ENCODE assay signal across 9 cellular contexts in genomic region chr10:71747808-71748523, GRCh38. TPM values are rescaled to one million over a fixed set of nuclear protein-coding genes. Genes with fewer than 3 reads are reported as not detected.
DNase-seq lines count a peak whose midpoint lies in the region; ATAC-seq, FAIRE-seq and TF ChIP-seq lines count a peak whose summit lies in the region.
"Had no signal": no experiment of that assay in that cellular context is flagged by ENCODE, and none has a peak within 500 bp of the region (broad histone marks: within the 10 kb centered on the region; RNA-seq: fewer than 3 reads in every experiment).

No MANE protein-coding gene starts in this region.

- intact Hi-C loops in breast epithelium (cut with DNase I; ENCODE audit: low total_unique reads): no loop called here
- intact Hi-C loops in MCF 10A (cut with micrococcal nuclease): no loop called here
- intact Hi-C loops in vagina (cut with DNase I): no loop called here

- H3K9me3 Mint-ChIP-seq in MCF 10A (ENCODE audit: unreplicated experiment) (no peaks in the 10 kb centered on the region), memory B cell (peaks cover 2% of the 10 kb centered on the region)
- no peaks in the 10 kb centered on the region for H3K9me3 Mint-ChIP-seq in activated naive CD8-positive, alpha-beta T cell (ENCODE audit: low read depth)

- no peak for TF ChIP-seq POLR2A in breast epithelium (IDR thresholded peaks at IDR 0.05)
- TF ChIP-seq POLR2A in vagina (IDR thresholded peaks at IDR 0.05): no peak
- TF ChIP-seq POLR2A in H54 (IDR thresholded peaks at IDR 0.05; ENCODE audit: low read depth, low read length): no peak

- no peak overlapping the region for H3K27ac Mint-ChIP-seq in MCF 10A (ENCODE audit: low read depth, unreplicated experiment)
- H3K27ac Mint-ChIP-seq in activated naive CD8-positive, alpha-beta T cell: peak overlapping the region; percentile 98
- peak overlapping the region; percentile 91 for H3K27ac Mint-ChIP-seq in memory B cell

- FAIRE-seq in H54 (lab: Jason Lieb, UNC): no peak

- peak overlapping the region; percentile 75 for H3K27ac ChIP-seq in breast epithelium
- peak overlapping the region; percentile 75 for H3K27ac ChIP-seq in vagina
- H3K27ac ChIP-seq: C4-2B had no signal

- no peaks in the 10 kb centered on the region for H3K36me3 ChIP-seq in breast epithelium
- peaks cover 0 to 26% of the 10 kb centered on the region in 2 donors for H3K36me3 ChIP-seq in vagina

- peak; percentile 36 for ATAC-seq in memory B cell (ENCODE audit: low read depth)

- H3K4me3 ChIP-seq in breast epithelium: no peak overlapping the region
- no peak overlapping the region for H3K4me3 ChIP-seq in vagina

- peaks cover 5 to 14% of the 10 kb centered on the region in 2 donors for H3K4me1 ChIP-seq in breast epithelium
- peaks cover 62% of the 10 kb centered on the region for H3K4me1 ChIP-seq in vagina

- H3K4me3 Mint-ChIP-seq in MCF 10A (ENCODE audit: unreplicated experiment) (no peak overlapping the region), memory B cell (peak overlapping the region; percentile 64)
- H3K4me3 Mint-ChIP-seq in activated naive CD8-positive, alpha-beta T cell: peak overlapping the region; percentile 79

- CTCF ChIA-PET in MCF 10A (lab: Yijun Ruan, JAX): no interaction called here

- H3K27me3 Mint-ChIP-seq in MCF 10A (ENCODE audit: insufficient read depth, unreplicated experiment): no peaks in the 10 kb centered on the region
- no peaks in the 10 kb centered on the region for H3K27me3 Mint-ChIP-seq in activated naive CD8-positive, alpha-beta T cell
- no peaks in the 10 kb centered on the region for H3K27me3 Mint-ChIP-seq in memory B cell

- TF ChIP-seq CTCF in breast epithelium (IDR thresholded peaks at IDR 0.05) (no peak), MCF 10A (IDR thresholded peaks at IDR 0.05; ENCODE audit: unreplicated experiment) (no peak), vagina (IDR thresholded peaks at IDR 0.05) (no peak)

- H3K9me3 ChIP-seq in breast epithelium (peaks cover 0 to 2% of the 10 kb centered on the region in 2 donors), vagina (no peaks in the 10 kb centered on the region)

- no peaks in the 10 kb centered on the region for H3K4me1 Mint-ChIP-seq in MCF 10A (ENCODE audit: insufficient read depth, unreplicated experiment)
- H3K4me1 Mint-ChIP-seq in activated naive CD8-positive, alpha-beta T cell (ENCODE audit: low read depth): peaks cover 97% of the 10 kb centered on the region
- peaks cover 66% of the 10 kb centered on the region for H3K4me1 Mint-ChIP-seq in memory B cell

- H3K27me3 ChIP-seq in breast epithelium: no peaks in the 10 kb centered on the region
- H3K27me3 ChIP-seq in vagina: no peaks in the 10 kb centered on the region

- no TSS peak for BruUV-seq in MCF 10A (replicated peaks; lab: Mats Ljungman, UMichigan)

- DNase-seq in breast epithelium (ENCODE audit: low spot score in 2 of 2) (no peak), MCF 10A (ENCODE audit: unreplicated experiment) (no peak), memory B cell (ENCODE audit: low spot score in 2 of 2) (no peak), vagina (ENCODE audit: extremely low spot score in 2 of 2) (no peak), middle frontal gyrus (ENCODE audit: extremely low spot score, low spot score) (no peak), H54 (ENCODE audit: insufficient read length, low spot score) (no peak)
- no peak for DNase-seq in activated effector memory CD4-positive, alpha-beta T cell treated with anti-CD3 and anti-CD28 coated beads, Interleukin-2, amount 50 U/mL, for 16 hours

- POLR2A ChIA-PET in MCF 10A (lab: Yijun Ruan, JAX): no interaction called here

- H3K36me3 Mint-ChIP-seq in MCF 10A (ENCODE audit: insufficient read depth, unreplicated experiment) (no peaks in the 10 kb centered on the region), memory B cell (peaks cover 10% of the 10 kb centered on the region)
- peaks cover 12% of the 10 kb centered on the region for H3K36me3 Mint-ChIP-seq in activated naive CD8-positive, alpha-beta T cell

RNA-seq across cellular contexts. Expression of gene VSIR, which starts 25.4 kb away (rescaled TPM):
- 10 to 100 TPM; 33.4 to 58.7 (median 34.7) TPM for total RNA-seq in breast epithelium
- total RNA-seq in MCF 10A (2022): 3.6 and 7.0 TPM in 2 replicates
- total RNA-seq in vagina: 96.5 TPM

RNA-seq across cellular contexts. Expression of gene C10orf105, which starts 28.4 kb away (rescaled TPM):
- total RNA-seq in breast epithelium (under 1 TPM in 2 of 3 donors, not detected in 1; under 0.01 to 0.29 TPM), MCF 10A (2022) (not detected in 2 replicates), vagina (0.49 TPM)
